7 cellular contexts compared by ENCODE assay signal in the genomic region with DNA sequence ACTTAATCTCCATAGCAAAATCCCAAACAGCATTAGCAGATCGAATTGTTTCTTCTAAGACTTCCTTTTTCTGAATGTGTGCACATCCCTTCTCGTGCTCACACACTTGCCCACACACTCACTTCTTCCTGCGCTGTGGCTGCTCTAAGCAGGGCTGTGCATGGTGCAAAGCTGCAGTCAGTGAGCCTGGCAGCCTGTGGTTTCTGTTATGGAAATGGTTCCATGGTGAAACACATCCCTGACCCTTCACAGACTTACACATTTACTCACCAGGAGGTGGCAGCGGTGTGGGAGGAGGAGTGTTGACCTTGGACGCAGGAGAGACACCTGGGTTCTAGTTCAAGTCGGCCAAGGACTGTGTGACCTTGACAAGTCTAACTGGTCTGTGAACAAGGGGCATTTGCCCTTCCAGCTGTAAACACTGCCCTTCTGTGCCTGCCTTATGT. TPM values are rescaled to one million over a fixed set of nuclear protein-coding genes. Genes with fewer than 3 reads are reported as not detected.
DNase-seq lines count a peak whose midpoint lies in the region; ATAC-seq and TF ChIP-seq lines count a peak whose summit lies in the region.

No MANE protein-coding gene starts in this region.

- H3K18ac ChIP-seq in H9 (ENCODE audit: insufficient read length, low read depth, low read length): peak overlapping the region; percentile 70

- peak; percentile 46 for DNase-seq in DMS153 treated with DMSO at 0.1 percent for 48 hours (lab: John Stamatoyannopoulos, UW; ENCODE audit: unreplicated experiment)
- DNase-seq in H9: no peak
- peak; percentile 97 for DNase-seq in SIG-M5 treated with dmso at 0.1 percent for 504 hours (lab: John Stamatoyannopoulos, UW; ENCODE audit: unreplicated experiment)
- peak; percentile 44 for DNase-seq in fibroblast of mammary gland (ENCODE audit: low read depth)
- peak; percentile 80 for DNase-seq in spleen

- ATAC-seq in HG03520 (IDR thresholded peaks at IDR 0.05; ENCODE audit: unreplicated experiment): no peak
- no peak for ATAC-seq in HG02938 (IDR thresholded peaks at IDR 0.05; ENCODE audit: unreplicated experiment)

- no peak overlapping the region for H2BK15ac ChIP-seq in H9 (ENCODE audit: low read depth, low read length)

- H3K27ac ChIP-seq in H9 (ENCODE audit: insufficient read length, low read depth, low read length) (no peak overlapping the region), spleen (peak overlapping the region in 6 of 8 donors; percentile 8 to 71 (median 59))

- TF ChIP-seq CTCF in H9 (conservative IDR thresholded peaks at IDR 0.05) (peak; percentile 36; the same call in 1 of the 3 replicates), fibroblast of mammary gland (conservative IDR thresholded peaks at IDR 0.05; ENCODE audit: control insufficient read depth, insufficient read depth, low read depth, low read length) (peak; percentile 35), spleen (IDR thresholded peaks at IDR 0.05 in 8 of 11, conservative IDR thresholded peaks at IDR 0.05 in 3 of 11) (peak in 1 of 11 experiments; percentile 9)

- H3K9me3 ChIP-seq in H9 (ENCODE audit: control insufficient read depth, low read depth, low read length) (no peaks in the 10 kb centered on the region), spleen (no peaks in the 10 kb centered on the region)

- no peaks in the 10 kb centered on the region for H3K36me3 Mint-ChIP-seq in H9 (ENCODE audit: insufficient read depth in 1 of 3, low read depth in 3 of 3)

- no peak overlapping the region for H2BK20ac ChIP-seq in H9 (ENCODE audit: low read depth, low read length, poor library complexity, severe bottlenecking)

- H3K36me3 ChIP-seq in spleen: peaks cover 0 to 4% (median 0%) of the 10 kb centered on the region in 6 donors

- H3K4me2 ChIP-seq in H9 (ENCODE audit: insufficient read depth, insufficient read length, low read length): no peak overlapping the region

- no peak overlapping the region for H3K9ac ChIP-seq in H9 (ENCODE audit: extremely low read depth, insufficient read length, low read length)

- H2BK12ac ChIP-seq in H9 (ENCODE audit: insufficient read length, low read depth, low read length): no peak overlapping the region

- peaks cover 52 to 63% of the 10 kb centered on the region in 2 experiments for H3K4me1 Mint-ChIP-seq in H9

- H3K27ac Mint-ChIP-seq in H9: peak overlapping the region in 2 of 3 experiments; percentile 5 to 61; a peak in 2 of 7 replicates

- no peaks in the 10 kb centered on the region for H3K79me2 ChIP-seq in H9 (ENCODE audit: insufficient read depth, low read length)

- no peak overlapping the region; the same call in 1 of the 2 replicates for H3K14ac ChIP-seq in H9 (ENCODE audit: insufficient read depth, low read length)

- no peak overlapping the region for H2AFZ ChIP-seq in H9 (ENCODE audit: low read length)

- no peaks in the 10 kb centered on the region for H3K27me3 Mint-ChIP-seq in H9 (ENCODE audit: low read depth)

- no peak overlapping the region for H2AK5ac ChIP-seq in H9 (ENCODE audit: insufficient read length, low read length)

- no CpG with 5 or more reads among the region's 6 CpGs for WGBS in H9 (ENCODE audit: extremely low coverage, insufficient read length, low lambda C conversion rate)
- 15 to 33% (median 17%) methylated on average over 6 of the region's 6 CpGs for WGBS in spleen, 5 donors

- H3K4me3 ChIP-seq in fibroblast of mammary gland (ENCODE audit: control insufficient read depth, low read depth, low read length) (no peak overlapping the region), spleen (peak overlapping the region in 1 of 8 donors; percentile 38)

- H4K91ac ChIP-seq in H9 (ENCODE audit: insufficient read length, low read depth, low read length): no peak overlapping the region

- H3K4me1 ChIP-seq in H9 (ENCODE audit: insufficient read depth, low read length) (peaks cover 12% of the 10 kb centered on the region), spleen (peaks cover 18 to 73% (median 50%) of the 10 kb centered on the region in 6 donors)

- H4K8ac ChIP-seq in H9 (replicated peaks; ENCODE audit: insufficient read length, low read depth, low read length): no peak overlapping the region

- H3K23me2 ChIP-seq in H9 (ENCODE audit: insufficient read length, low read depth, low read length, poor library complexity, severe bottlenecking): no peaks in the 10 kb centered on the region

- intact Hi-C loops in spleen (cut with DNase I; ENCODE audit: low total_unique reads): loop anchor here (10.0 kb wide), 4 partner anchors 115 to 575 kb away; no protein-coding TSS in a partner anchor

- H3K4me3 Mint-ChIP-seq in H9: no peak overlapping the region

- H3K27me3 ChIP-seq in H9 (ENCODE audit: insufficient read depth, low read length): no peaks in the 10 kb centered on the region
- no peaks in the 10 kb centered on the region for H3K27me3 ChIP-seq in spleen (replicated peaks in 1 of 7)

- no peaks in the 10 kb centered on the region for H3K9me3 Mint-ChIP-seq in H9

- H2BK120ac ChIP-seq in H9 (ENCODE audit: low read depth, low read length, poor library complexity, severe bottlenecking): no peak overlapping the region

- H3K4ac ChIP-seq in H9 (ENCODE audit: low read depth, low read length): no peak overlapping the region

- no peak overlapping the region for H3T11ph ChIP-seq in H9 (ENCODE audit: low read length)

- no peak overlapping the region for H4K5ac ChIP-seq in H9 (ENCODE audit: insufficient read length, low read depth, low read length)

- H4K20me1 ChIP-seq in H9 (ENCODE audit: control insufficient read depth, insufficient read depth, insufficient read length): no peaks in the 10 kb centered on the region

- no peak for TF ChIP-seq POLR2A in spleen (IDR thresholded peaks at IDR 0.05)

- H3K79me1 ChIP-seq in H9 (ENCODE audit: insufficient read depth, low read depth, low read length, poor library complexity, severe bottlenecking): no peaks in the 10 kb centered on the region

- H3K56ac ChIP-seq in H9 (ENCODE audit: insufficient read length, low read depth, low read length): no peak overlapping the region

- H3K23ac ChIP-seq in H9 (ENCODE audit: insufficient read length, low read depth, low read length): no peak overlapping the region

- H2BK5ac ChIP-seq in H9 (ENCODE audit: insufficient read length, low read length): no peak overlapping the region

RNA-seq across cellular contexts. Expression of gene MTURN, which starts 24.9 kb away (rescaled TPM):
- total RNA-seq in H9 (2021): 3.4 and 5.5 TPM in 2 replicates
- 10 to 100 TPM; 11.8 to 36.6 (median 17.0) TPM for total RNA-seq in spleen
- 1 to 10 TPM; 6.3 to 7.4 (median 6.5) TPM for polyA plus RNA-seq in spleen
